In the genomic region with DNA sequence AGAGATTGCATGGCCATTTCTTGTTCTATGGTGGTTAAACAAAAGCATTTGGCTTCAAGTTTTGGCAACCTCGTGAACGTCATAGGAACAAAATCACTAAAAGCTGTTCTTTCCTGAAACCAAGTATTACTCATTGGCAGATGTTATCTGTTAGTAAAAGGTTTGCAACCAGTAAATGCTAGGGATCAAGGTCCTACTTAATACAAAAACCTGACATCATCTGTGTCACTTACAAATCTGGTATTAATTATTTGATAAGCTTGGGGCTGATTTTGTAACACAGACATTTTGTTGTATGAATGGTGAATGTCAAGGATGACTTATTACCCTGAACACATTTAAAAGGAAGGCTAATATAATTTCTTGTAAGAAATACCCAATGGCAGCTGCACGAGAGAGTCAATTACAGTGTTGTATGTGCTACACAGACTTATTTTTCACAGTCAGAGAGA, we compare ENCODE assay signal across 14 cellular contexts.
DNase-seq lines count a peak whose midpoint lies in the region; TF ChIP-seq lines count a peak whose summit lies in the region.
"Had no signal": no experiment of that assay in that cellular context is flagged by ENCODE, and none has a peak within 500 bp of the region (broad histone marks: within the 10 kb centered on the region; RNA-seq: fewer than 3 reads in every experiment).

No MANE protein-coding gene starts in this region.

- DNase-seq in AG10803 (ENCODE audit: low read depth) (peak; percentile 91), NCI-H446 (lab: John Stamatoyannopoulos, UW) (peak; percentile 6 to 64), epidermal melanocyte (ENCODE audit: insufficient read length, low spot score) (peak; percentile 50), lung microvascular endothelial cell (ENCODE audit: low read depth in 2 of 2) (peak; percentile 64 to 81), Kasumi-1 (lab: John Stamatoyannopoulos, UW) (no peak), NOMO-1 treated with dmso at 0.1 percent for 144 hours (lab: John Stamatoyannopoulos, UW; ENCODE audit: unreplicated experiment) (no peak), H4 (ENCODE audit: low spot score) (no peak)
- DNase-seq in stimulated activated CD4-positive, alpha-beta T cell treated with anti-CD3 and anti-CD28 coated beads, Interleukin-12 subunit alpha, Interleukin-12 subunit beta, amount 100 ng/mL, for 4 hours: no peak
- DNase-seq: activated CD4-positive, alpha-beta T cell treated with anti-CD3 and anti-CD28 coated beads, Interleukin-2, amount 50 U/mL, for 48 hours; activated effector memory CD4-positive, alpha-beta T cell treated with anti-CD3 and anti-CD28 coated beads, Interleukin-2, amount 50 U/mL, for 16 hours; CD8-positive, alpha-beta memory T cell; lower lobe of right lung; NCI-H2171 treated with DMSO at 0.1 percent for 48 hours; occipital lobe had no signal

- TF ChIP-seq CTCF in AG10803 (conservative IDR thresholded peaks at IDR 0.05; ENCODE audit: low read length): no peak

- no peak overlapping the region for H3K4me3 ChIP-seq in AG10803 (ENCODE audit: low read length)
- H3K4me3 ChIP-seq: lower lobe of right lung had no signal

Comparison
In these comparisons a context has a peak if more than half of its experiments do, and no peak if none do; other contexts are left out.
1. DNase-seq: peak in AG10803 (single experiment), NCI-H446 (2 of 2), epidermal melanocyte (single experiment) and lung microvascular endothelial cell (2 of 2); none in Kasumi-1 (0 of 2), stimulated activated CD4-positive, alpha-beta T cell treated with anti-CD3 and anti-CD28 coated beads, Interleukin-12 subunit alpha, Interleukin-12 subunit beta, amount 100 ng/mL, for 4 hours (single experiment), NOMO-1 treated with dmso at 0.1 percent for 144 hours (single experiment) and H4 (single experiment).